Comparison of ENCODE assay signal across 10 cellular contexts in genomic region chr18:62838475-62839098, GRCh38.
DNase-seq lines count a peak whose midpoint lies in the region; ATAC-seq and TF ChIP-seq lines count a peak whose summit lies in the region.
"Had no signal": no experiment of that assay in that cellular context is flagged by ENCODE, and none has a peak within 500 bp of the region (broad histone marks: within the 10 kb centered on the region; RNA-seq: fewer than 3 reads in every experiment).

No MANE protein-coding gene starts in this region.

- peak; percentile 20 for DNase-seq in stimulated activated naive B cell treated with anti-CD40 and anti-IgM and Interleukin-4, amounts not matched to agents 10 μg/mL and 1 μg/mL and 100 μg/mL, for 72 hours
- no peak for DNase-seq in vagina (ENCODE audit: extremely low spot score in 2 of 2)
- DNase-seq in cortex of kidney (lab: John Stamatoyannopoulos, UW) = no peak
- DNase-seq in HFFc6 = no peak
- DNase-seq: head of caudate nucleus, NCI-H2227 treated with DMSO at 0.1 percent for 48 hours had no signal

- TF ChIP-seq POLR2A in GM19099 (IDR thresholded peaks at IDR 0.05; ENCODE audit: extremely low read depth, insufficient read length, low read depth) (peak; percentile 43), vagina (IDR thresholded peaks at IDR 0.05) (no peak)

- ATAC-seq in HG02623 (IDR thresholded peaks at IDR 0.05; ENCODE audit: unreplicated experiment) = peak; percentile 78
- peak; percentile 48 for ATAC-seq in HG03469 (IDR thresholded peaks at IDR 0.05; ENCODE audit: unreplicated experiment)
- ATAC-seq in stimulated activated naive B cell treated with anti-CD40 and anti-IgM and Interleukin-4, amounts not matched to agents 10 μg/mL and 1 μg/mL and 100 μg/mL, for 72 hours (replicated peaks) = peak; percentile 94

- intact Hi-C loops in vagina (cut with DNase I) = no loop called here

- H3K9me3 Mint-ChIP-seq in stimulated activated naive B cell treated with anti-CD40 and anti-IgM and Interleukin-4, amounts not matched to agents 10 μg/mL and 1 μg/mL and 100 μg/mL, for 72 hours = no peaks in the 10 kb centered on the region
- H3K9me3 Mint-ChIP-seq in HFFc6 = no peaks in the 10 kb centered on the region

- peaks cover 12 to 61% of the 10 kb centered on the region in 2 donors for H3K4me1 Mint-ChIP-seq in stimulated activated naive B cell treated with anti-CD40 and anti-IgM and Interleukin-4, amounts not matched to agents 10 μg/mL and 1 μg/mL and 100 μg/mL, for 72 hours
- H3K4me1 Mint-ChIP-seq in HFFc6 (ENCODE audit: low read depth) = peaks cover 10% of the 10 kb centered on the region

- no peak overlapping the region for H3K4me3 ChIP-seq in vagina
- H3K4me3 ChIP-seq: coronary artery had no signal

- peak overlapping the region; percentile 77 for H3K27ac Mint-ChIP-seq in stimulated activated naive B cell treated with anti-CD40 and anti-IgM and Interleukin-4, amounts not matched to agents 10 μg/mL and 1 μg/mL and 100 μg/mL, for 72 hours
- no peak overlapping the region for H3K27ac Mint-ChIP-seq in HFFc6

- peak overlapping the region; percentile 32 to 58 for H3K4me3 Mint-ChIP-seq in stimulated activated naive B cell treated with anti-CD40 and anti-IgM and Interleukin-4, amounts not matched to agents 10 μg/mL and 1 μg/mL and 100 μg/mL, for 72 hours
- H3K4me3 Mint-ChIP-seq in HFFc6 = no peak overlapping the region

- H3K27me3 ChIP-seq in vagina = no peaks in the 10 kb centered on the region

- no peaks in the 10 kb centered on the region for H3K27me3 Mint-ChIP-seq in stimulated activated naive B cell treated with anti-CD40 and anti-IgM and Interleukin-4, amounts not matched to agents 10 μg/mL and 1 μg/mL and 100 μg/mL, for 72 hours
- no peaks in the 10 kb centered on the region for H3K27me3 Mint-ChIP-seq in HFFc6 (ENCODE audit: insufficient read depth)

- no peak overlapping the region for H3K27ac ChIP-seq in vagina
- H3K27ac ChIP-seq: coronary artery had no signal

- H3K4me1 ChIP-seq in vagina = no peaks in the 10 kb centered on the region

- no peaks in the 10 kb centered on the region for H3K36me3 ChIP-seq in vagina

- no peaks in the 10 kb centered on the region for H3K9me3 ChIP-seq in vagina

- H3K36me3 Mint-ChIP-seq in stimulated activated naive B cell treated with anti-CD40 and anti-IgM and Interleukin-4, amounts not matched to agents 10 μg/mL and 1 μg/mL and 100 μg/mL, for 72 hours = peaks cover 11 to 14% of the 10 kb centered on the region in 2 donors
- H3K36me3 Mint-ChIP-seq in HFFc6 (ENCODE audit: low read depth) = no peaks in the 10 kb centered on the region

- no peak for TF ChIP-seq CTCF in vagina (IDR thresholded peaks at IDR 0.05)
- TF ChIP-seq CTCF in HFFc6 (IDR thresholded peaks at IDR 0.05) = no peak
